8 cellular contexts compared by ENCODE assay signal in the genomic region with DNA sequence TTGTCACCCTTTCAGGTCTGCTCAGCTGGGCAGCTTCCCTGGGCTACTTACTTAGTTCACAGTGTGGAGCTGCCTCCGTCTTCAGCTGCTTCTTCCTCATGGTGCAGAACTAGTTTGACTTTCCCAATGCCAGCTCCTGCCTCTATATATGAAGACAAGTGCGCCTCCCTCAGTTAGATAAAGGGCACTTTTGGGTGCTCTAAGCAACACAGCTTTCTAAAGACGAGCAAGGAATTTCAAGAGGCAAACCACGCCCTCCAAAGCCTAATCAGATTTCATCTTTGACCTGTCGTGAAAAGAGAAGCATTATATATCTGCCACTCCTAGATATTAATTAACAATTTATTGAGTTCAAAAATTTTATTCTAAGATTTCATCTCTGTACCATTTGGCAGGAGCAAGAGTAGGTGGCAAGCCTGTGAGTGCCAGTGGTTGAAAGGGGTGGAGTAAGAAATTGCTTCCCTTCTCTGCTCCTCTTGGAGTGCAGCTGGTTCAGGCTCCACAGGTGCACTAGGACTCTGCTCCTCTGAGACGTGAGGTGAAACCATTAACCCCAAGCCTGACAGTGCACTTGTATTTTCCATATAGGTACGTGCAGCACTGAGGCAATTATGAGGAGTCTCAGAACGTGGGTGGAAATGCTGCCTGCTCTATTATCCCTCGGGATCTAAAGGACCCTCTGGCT. TPM values are rescaled to one million over a fixed set of nuclear protein-coding genes. Genes with fewer than 3 reads are reported as not detected.
DNase-seq lines count a peak whose midpoint lies in the region; ATAC-seq and TF ChIP-seq lines count a peak whose summit lies in the region.

No MANE protein-coding gene starts in this region.

- DNase-seq in Calu3 (peak; percentile 46), HFFc6 (peak; percentile 42), NOMO-1 treated with dmso at 0.1 percent for 144 hours (lab: John Stamatoyannopoulos, UW; ENCODE audit: unreplicated experiment) (peak; percentile 44), MCF 10A (ENCODE audit: unreplicated experiment) (peak; percentile 87), mesendoderm (peak; percentile 88)
- no peak for DNase-seq in effector CD4-positive, alpha-beta T cell
- no peak for DNase-seq in stimulated activated effector memory CD8-positive, alpha-beta T cell treated with anti-CD3 and anti-CD28 coated beads, Interleukin-12 subunit alpha, Interleukin-12 subunit beta, amount 100 ng/mL, for 72 hours (ENCODE audit: low spot score in 2 of 2)

- WGBS in mesendoderm (ENCODE audit: extremely low coverage, insufficient coverage, low lambda C conversion rate), result no CpG with 5 or more reads among the region's 9 CpGs

- no peak overlapping the region for H2BK15ac ChIP-seq in mesendoderm (replicated peaks; ENCODE audit: low read depth)

- no peak overlapping the region for H2BK120ac ChIP-seq in mesendoderm (ENCODE audit: low read depth, low read length)

- POLR2A ChIA-PET in MCF 10A (lab: Yijun Ruan, JAX), result interaction anchor here (0.5 to 8.5 kb wide), 40 partner anchors 10 to 924 kb away, joined by 3 to 132 read pairs (median 4); a partner anchor contains a TSS

- no peak overlapping the region for H3K56ac ChIP-seq in mesendoderm (ENCODE audit: low read length)

- H3K36me3 Mint-ChIP-seq in Calu3 (ENCODE audit: insufficient read depth, unreplicated experiment) (peaks cover 42% of the 10 kb centered on the region), HFFc6 (ENCODE audit: low read depth) (no peaks in the 10 kb centered on the region), MCF 10A (ENCODE audit: insufficient read depth, unreplicated experiment) (no peaks in the 10 kb centered on the region)
- peaks cover 24% of the 10 kb centered on the region for H3K36me3 Mint-ChIP-seq in stimulated activated effector memory CD8-positive, alpha-beta T cell treated with anti-CD3 and anti-CD28 coated beads, Interleukin-12 subunit alpha, Interleukin-12 subunit beta, amount 100 ng/mL, for 72 hours

- no peak overlapping the region for H3K18ac ChIP-seq in mesendoderm (ENCODE audit: low read length)

- CTCF ChIA-PET in Calu3 (lab: Charles Lee) (interaction anchor here (0.5 to 1.9 kb wide), 7 partner anchors 23 to 1570 kb away, joined by 3 to 12 read pairs (median 4); a partner anchor contains a TSS), MCF 10A (lab: Yijun Ruan, JAX) (interaction anchor here (0.5 to 3.0 kb wide), 29 partner anchors 9 to 1288 kb away, joined by 3 to 29 read pairs (median 4); no protein-coding TSS in a partner anchor)

- TF ChIP-seq CTCF in Calu3 (IDR thresholded peaks at IDR 0.05; ENCODE audit: unreplicated experiment) (no peak), HFFc6 (IDR thresholded peaks at IDR 0.05) (peak; percentile 49; the same call in 1 of the 2 replicates), MCF 10A (IDR thresholded peaks at IDR 0.05; ENCODE audit: unreplicated experiment) (peak; percentile 24)

- no peak overlapping the region for H3K4ac ChIP-seq in mesendoderm (ENCODE audit: low read depth, low read length)

- H4K5ac ChIP-seq in mesendoderm (ENCODE audit: low read length), result no peak overlapping the region

- no peak overlapping the region for H4K8ac ChIP-seq in mesendoderm (ENCODE audit: low read depth, low read length)

- no peak overlapping the region for H3K4me2 ChIP-seq in mesendoderm (ENCODE audit: low read length)

- H3K9me3 Mint-ChIP-seq in Calu3 (ENCODE audit: low read depth, unreplicated experiment), result no peaks in the 10 kb centered on the region
- no peaks in the 10 kb centered on the region for H3K9me3 Mint-ChIP-seq in HFFc6
- H3K9me3 Mint-ChIP-seq in MCF 10A (ENCODE audit: unreplicated experiment), result no peaks in the 10 kb centered on the region
- H3K9me3 Mint-ChIP-seq in stimulated activated effector memory CD8-positive, alpha-beta T cell treated with anti-CD3 and anti-CD28 coated beads, Interleukin-12 subunit alpha, Interleukin-12 subunit beta, amount 100 ng/mL, for 72 hours, result no peaks in the 10 kb centered on the region

- H3K23ac ChIP-seq in mesendoderm (ENCODE audit: low read length), result no peak overlapping the region

- no peak overlapping the region for H3K27ac ChIP-seq in mesendoderm (ENCODE audit: low read depth, low read length)

- peaks cover 3% of the 10 kb centered on the region for H3K4me1 ChIP-seq in mesendoderm (ENCODE audit: control insufficient read depth, low read depth, low read length)

- H3K4me3 Mint-ChIP-seq in Calu3 (ENCODE audit: low read depth, unreplicated experiment) (peak overlapping the region; percentile 62), HFFc6 (peak overlapping the region; percentile 21), MCF 10A (ENCODE audit: unreplicated experiment) (peak overlapping the region; percentile 70)
- no peak overlapping the region for H3K4me3 Mint-ChIP-seq in stimulated activated effector memory CD8-positive, alpha-beta T cell treated with anti-CD3 and anti-CD28 coated beads, Interleukin-12 subunit alpha, Interleukin-12 subunit beta, amount 100 ng/mL, for 72 hours

- ATAC-seq in HG03175 (IDR thresholded peaks at IDR 0.05; ENCODE audit: unreplicated experiment), result no peak
- ATAC-seq in stimulated activated effector memory CD8-positive, alpha-beta T cell treated with anti-CD3 and anti-CD28 coated beads, Interleukin-12 subunit alpha, Interleukin-12 subunit beta, amount 100 ng/mL, for 72 hours, result no peak

- no peaks in the 10 kb centered on the region for H3K27me3 ChIP-seq in mesendoderm (ENCODE audit: insufficient read depth, low read length, poor library complexity)

- H3K4me3 ChIP-seq in mesendoderm (ENCODE audit: low read length), result no peak overlapping the region

- H3K9ac ChIP-seq in mesendoderm (ENCODE audit: low read length), result no peak overlapping the region

- H3K36me3 ChIP-seq in mesendoderm (ENCODE audit: control insufficient read depth, insufficient read depth, low read length), result no peaks in the 10 kb centered on the region

- H3K27ac Mint-ChIP-seq in Calu3 (ENCODE audit: unreplicated experiment) (peak overlapping the region; percentile 37), HFFc6 (no peak overlapping the region), MCF 10A (ENCODE audit: low read depth, unreplicated experiment) (peak overlapping the region; percentile 69)
- no peak overlapping the region for H3K27ac Mint-ChIP-seq in stimulated activated effector memory CD8-positive, alpha-beta T cell treated with anti-CD3 and anti-CD28 coated beads, Interleukin-12 subunit alpha, Interleukin-12 subunit beta, amount 100 ng/mL, for 72 hours

- intact Hi-C loops in Calu3 (cut with micrococcal nuclease; ENCODE audit: unreplicated experiment), result loop anchor here (2.0 to 10.0 kb wide), 2 partner anchors 103 to 203 kb away; a partner anchor contains a TSS
- intact Hi-C loops in MCF 10A (cut with micrococcal nuclease), result loop anchor here (1.0 kb wide), 2 partner anchors 203 to 263 kb away; no protein-coding TSS in a partner anchor

- H3K4me1 Mint-ChIP-seq in Calu3 (ENCODE audit: low read depth, unreplicated experiment) (peaks cover 25% of the 10 kb centered on the region), HFFc6 (ENCODE audit: low read depth) (peaks cover 37% of the 10 kb centered on the region), MCF 10A (ENCODE audit: insufficient read depth, unreplicated experiment) (peaks cover 28% of the 10 kb centered on the region)
- H3K4me1 Mint-ChIP-seq in stimulated activated effector memory CD8-positive, alpha-beta T cell treated with anti-CD3 and anti-CD28 coated beads, Interleukin-12 subunit alpha, Interleukin-12 subunit beta, amount 100 ng/mL, for 72 hours, result peaks cover 37% of the 10 kb centered on the region

- no peak overlapping the region for H2AK5ac ChIP-seq in mesendoderm (ENCODE audit: low read length)

- H3K79me2 ChIP-seq in mesendoderm (ENCODE audit: control insufficient read depth, insufficient read depth, low read length), result peaks cover 18% of the 10 kb centered on the region

- no peak overlapping the region for H2BK5ac ChIP-seq in mesendoderm (ENCODE audit: low read length)

- BruUV-seq in Calu3 (replicated peaks; lab: Mats Ljungman, UMichigan) (no TSS peak), MCF 10A (replicated peaks; lab: Mats Ljungman, UMichigan) (no TSS peak)

- no peaks in the 10 kb centered on the region for H3K27me3 Mint-ChIP-seq in Calu3 (ENCODE audit: unreplicated experiment)
- H3K27me3 Mint-ChIP-seq in HFFc6 (ENCODE audit: insufficient read depth), result no peaks in the 10 kb centered on the region
- no peaks in the 10 kb centered on the region for H3K27me3 Mint-ChIP-seq in MCF 10A (ENCODE audit: insufficient read depth, unreplicated experiment)

- H3K79me1 ChIP-seq in mesendoderm (ENCODE audit: low read length), result peaks cover 6% of the 10 kb centered on the region

RNA-seq across cellular contexts. Expression of a gene that starts 2.1 kb away (rescaled TPM):
- total RNA-seq in Calu3 (2022), result 49.5 and 51.3 TPM in 2 replicates
- 10 to 100 TPM; 32.0 to 37.4 (median 34.0) TPM for total RNA-seq in HFFc6 (2021; fragmentation: NEBNext Ultra II Directional; extraction: Animal tissue kit (Norgen Biotek cat#: 25700))
- total RNA-seq in MCF 10A (2022), result 45.6 and 60.9 TPM in 2 replicates
- 25.6 TPM for polyA plus RNA-seq in mesendoderm (2013, experiment 1 of 2)
- polyA plus RNA-seq in mesendoderm (2013, experiment 2 of 2), result 24.3 TPM

RNA-seq across cellular contexts. Expression of a gene that starts 19.9 kb away (rescaled TPM):
- total RNA-seq in Calu3 (2022) (41.6 and 47.1 TPM in 2 replicates), MCF 10A (2022) (60.5 and 65.8 TPM in 2 replicates)
- 10 to 100 TPM; 19.6 to 27.6 (median 25.2) TPM for total RNA-seq in HFFc6 (2021; fragmentation: NEBNext Ultra II Directional; extraction: Animal tissue kit (Norgen Biotek cat#: 25700))
- polyA plus RNA-seq in mesendoderm (2013, experiment 1 of 2), result 16.8 TPM
- polyA plus RNA-seq in mesendoderm (2013, experiment 2 of 2), result 17.1 TPM

RNA-seq across cellular contexts. Expression of a gene that starts 55.1 kb away (rescaled TPM):
- total RNA-seq in Calu3 (2022) (18.1 and 19.5 TPM in 2 replicates), MCF 10A (2022) (41.4 and 46.3 TPM in 2 replicates)
- total RNA-seq in HFFc6 (2021; fragmentation: NEBNext Ultra II Directional; extraction: Animal tissue kit (Norgen Biotek cat#: 25700)), result 10 to 100 TPM; 21.2 to 28.6 (median 24.1) TPM
- polyA plus RNA-seq in mesendoderm (2013, experiment 1 of 2), result 15.0 TPM
- polyA plus RNA-seq in mesendoderm (2013, experiment 2 of 2), result 14.9 TPM

Comparison
In these comparisons a context has a peak if more than half of its experiments do, and no peak if none do; other contexts are left out.
1. DNase-seq: peak in Calu3 (single experiment), HFFc6 (single experiment), NOMO-1 treated with dmso at 0.1 percent for 144 hours (single experiment), MCF 10A (single experiment) and mesendoderm (single experiment); none in effector CD4-positive, alpha-beta T cell (single experiment) and stimulated activated effector memory CD8-positive, alpha-beta T cell treated with anti-CD3 and anti-CD28 coated beads, Interleukin-12 subunit alpha, Interleukin-12 subunit beta, amount 100 ng/mL, for 72 hours (0 of 2).
2. H3K27ac Mint-ChIP-seq: peak in Calu3 (single experiment) and MCF 10A (single experiment); none in HFFc6 (single experiment) and stimulated activated effector memory CD8-positive, alpha-beta T cell treated with anti-CD3 and anti-CD28 coated beads, Interleukin-12 subunit alpha, Interleukin-12 subunit beta, amount 100 ng/mL, for 72 hours (single experiment).